38 cellular contexts compared by ENCODE assay signal in genomic region chr6:125206389-125206788, GRCh38. TPM values are rescaled to one million over a fixed set of nuclear protein-coding genes. Genes with fewer than 3 reads are reported as not detected.
"Had no signal": no experiment of that assay in that cellular context is flagged by ENCODE, and none has a peak within 500 bp of the region (broad histone marks: within the 10 kb centered on the region; RNA-seq: fewer than 3 reads in every experiment).

No MANE protein-coding gene starts in this region.

- H3K4me3 ChIP-seq: MG63, PC-9, SJCRH30, SK-N-MC had no signal

- H3K9me3 Mint-ChIP-seq: activated CD4-positive, alpha-beta memory T cell treated with anti-CD3 and anti-CD28 coated beads, Interleukin-2, amount 10 ng/mL, durations not matched to agents 7 days and 5 days; activated naive CD8-positive, alpha-beta T cell treated with anti-CD3 and anti-CD28 coated beads for 36 hours; activated T-cell treated with anti-CD3 and anti-CD28 coated beads, Interleukin-2, amount 50 U/mL, for 72 hours; activated T-helper 17 cell treated with anti-CD3 and anti-CD28 coated beads, Interleukin-2, amount 50 U/mL, for 72 hours had no signal

- H3K27ac Mint-ChIP-seq: activated CD4-positive, alpha-beta memory T cell treated with anti-CD3 and anti-CD28 coated beads, Interleukin-2, amount 10 ng/mL, durations not matched to agents 7 days and 5 days; activated CD8-positive, alpha-beta memory T cell treated with anti-CD3 and anti-CD28 coated beads, Interleukin-2, amount 10 ng/mL, durations not matched to agents 7 days and 5 days; activated naive CD8-positive, alpha-beta T cell treated with anti-CD3 and anti-CD28 coated beads for 36 hours; activated T-cell treated with anti-CD3 and anti-CD28 coated beads, Interleukin-2, amount 50 U/mL, for 72 hours; activated T-helper 17 cell treated with anti-CD3 and anti-CD28 coated beads, Interleukin-2, amount 50 U/mL, for 72 hours had no signal

- H3K36me3 ChIP-seq: brain microvascular endothelial cell, MG63, SJCRH30, WERI-Rb-1 had no signal

- H3K9me3 ChIP-seq: MG63, SJCRH30 had no signal

- DNase-seq: activated CD4-positive, alpha-beta memory T cell treated with anti-CD3 and anti-CD28 coated beads, Interleukin-2, amount 10 ng/mL, durations not matched to agents 7 days and 5 days; activated CD4-positive, alpha-beta T cell treated with anti-CD3 and anti-CD28 coated beads for 1 hour; activated CD4-positive, alpha-beta T cell treated with anti-CD3 and anti-CD28 coated beads for 48 hours; activated CD4-positive, CD25-positive, alpha-beta regulatory T cell; activated CD8-positive, alpha-beta memory T cell treated with anti-CD3 and anti-CD28 coated beads for 24 hours; activated CD8-positive, alpha-beta memory T cell treated with anti-CD3 and anti-CD28 coated beads, Interleukin-2, amount 10 ng/mL, durations not matched to agents 7 days and 5 days; activated CD8-positive, alpha-beta memory T cell treated with anti-CD3 and anti-CD28 coated beads, Interleukin-2, amount 50 U/mL, for 48 hours; activated effector memory CD4-positive, alpha-beta T cell treated with anti-CD3 and anti-CD28 coated beads, Interleukin-2, amount 50 U/mL, for 16 hours; activated naive CD4-positive, alpha-beta T cell; activated naive CD4-positive, alpha-beta T cell treated with anti-CD3 and anti-CD28 coated beads, Interleukin-2, amount 50 U/mL, for 16 hours; activated naive CD8-positive, alpha-beta T cell treated with anti-CD3 and anti-CD28 coated beads for 36 hours; activated T-cell treated with anti-CD3 and anti-CD28 coated beads, Interleukin-2, amount 50 U/mL, for 72 hours; amniotic stem cell; aorta; brain microvascular endothelial cell; Kasumi-1; KG1; MG63; NCI-H1048; NCI-H1105 treated with DMSO at 0.1 percent for 48 hours; NCI-H1436; NCI-H1694; NCI-H1930; NCI-H2081 treated with DMSO at 0.1 percent for 48 hours; NCI-H510A; NCI-H526; NCI-H748 treated with DMSO at 0.1 percent for 48 hours; PC-9; SHP77; SJCRH30; T1000; WERI-Rb-1 had no signal

- H3K4me2 ChIP-seq: PC-9 had no signal

- H3K4me1 Mint-ChIP-seq: activated CD4-positive, alpha-beta memory T cell treated with anti-CD3 and anti-CD28 coated beads, Interleukin-2, amount 10 ng/mL, durations not matched to agents 7 days and 5 days; activated CD8-positive, alpha-beta memory T cell treated with anti-CD3 and anti-CD28 coated beads, Interleukin-2, amount 10 ng/mL, durations not matched to agents 7 days and 5 days; activated naive CD8-positive, alpha-beta T cell treated with anti-CD3 and anti-CD28 coated beads for 36 hours; activated T-helper 17 cell treated with anti-CD3 and anti-CD28 coated beads, Interleukin-2, amount 50 U/mL, for 72 hours had no signal

- H3K4me3 Mint-ChIP-seq: activated CD4-positive, alpha-beta memory T cell treated with anti-CD3 and anti-CD28 coated beads, Interleukin-2, amount 10 ng/mL, durations not matched to agents 7 days and 5 days; activated CD8-positive, alpha-beta memory T cell treated with anti-CD3 and anti-CD28 coated beads, Interleukin-2, amount 10 ng/mL, durations not matched to agents 7 days and 5 days; activated naive CD8-positive, alpha-beta T cell treated with anti-CD3 and anti-CD28 coated beads for 36 hours; activated T-cell treated with anti-CD3 and anti-CD28 coated beads, Interleukin-2, amount 50 U/mL, for 72 hours; activated T-helper 17 cell treated with anti-CD3 and anti-CD28 coated beads, Interleukin-2, amount 50 U/mL, for 72 hours had no signal

- H2AFZ ChIP-seq: PC-9 had no signal

- ATAC-seq: activated CD8-positive, alpha-beta memory T cell treated with anti-CD3 and anti-CD28 coated beads, Interleukin-2, amount 10 ng/mL, durations not matched to agents 7 days and 5 days; activated T-cell treated with anti-CD3 and anti-CD28 coated beads, Interleukin-2, amount 50 U/mL, for 72 hours; activated T-helper 17 cell treated with anti-CD3 and anti-CD28 coated beads, Interleukin-2, amount 50 U/mL, for 72 hours had no signal

- H3K27me3 ChIP-seq: brain microvascular endothelial cell, MG63, SJCRH30 had no signal

- H3K27me3 Mint-ChIP-seq: activated CD4-positive, alpha-beta memory T cell treated with anti-CD3 and anti-CD28 coated beads, Interleukin-2, amount 10 ng/mL, durations not matched to agents 7 days and 5 days had no signal

- H3K36me3 Mint-ChIP-seq: activated CD8-positive, alpha-beta memory T cell treated with anti-CD3 and anti-CD28 coated beads, Interleukin-2, amount 10 ng/mL, durations not matched to agents 7 days and 5 days; activated naive CD8-positive, alpha-beta T cell treated with anti-CD3 and anti-CD28 coated beads for 36 hours had no signal

- H3K27ac ChIP-seq: brain microvascular endothelial cell, PC-9, RWPE1, SJCRH30, SK-N-MC, WERI-Rb-1 had no signal

RNA-seq across cellular contexts. Expression of gene TPD52L1, which starts 52.8 kb away (rescaled TPM):
- total RNA-seq: activated CD4-positive, alpha-beta memory T cell treated with anti-CD3 and anti-CD28 coated beads, Interleukin-2, amount 10 ng/mL, durations not matched to agents 7 days and 5 days; activated CD8-positive, alpha-beta memory T cell treated with anti-CD3 and anti-CD28 coated beads, Interleukin-2, amount 10 ng/mL, durations not matched to agents 7 days and 5 days; OCI-LY7; SJCRH30; T-helper 1 cell treated with Interleukin-12 subunit alpha and Interleukin-12 subunit beta and Interleukin-4 antibody, amounts not matched to agents 30 ng/mL and 1 ng/mL, for 36 hours; T-helper 2 cell treated with Interferon-gamma antibody and Interleukin-4, amounts not matched to agents 100 ng/mL and 5 ng/mL, for 36 hours had no signal
